26 cellular contexts compared by ENCODE assay signal in the genomic region with DNA sequence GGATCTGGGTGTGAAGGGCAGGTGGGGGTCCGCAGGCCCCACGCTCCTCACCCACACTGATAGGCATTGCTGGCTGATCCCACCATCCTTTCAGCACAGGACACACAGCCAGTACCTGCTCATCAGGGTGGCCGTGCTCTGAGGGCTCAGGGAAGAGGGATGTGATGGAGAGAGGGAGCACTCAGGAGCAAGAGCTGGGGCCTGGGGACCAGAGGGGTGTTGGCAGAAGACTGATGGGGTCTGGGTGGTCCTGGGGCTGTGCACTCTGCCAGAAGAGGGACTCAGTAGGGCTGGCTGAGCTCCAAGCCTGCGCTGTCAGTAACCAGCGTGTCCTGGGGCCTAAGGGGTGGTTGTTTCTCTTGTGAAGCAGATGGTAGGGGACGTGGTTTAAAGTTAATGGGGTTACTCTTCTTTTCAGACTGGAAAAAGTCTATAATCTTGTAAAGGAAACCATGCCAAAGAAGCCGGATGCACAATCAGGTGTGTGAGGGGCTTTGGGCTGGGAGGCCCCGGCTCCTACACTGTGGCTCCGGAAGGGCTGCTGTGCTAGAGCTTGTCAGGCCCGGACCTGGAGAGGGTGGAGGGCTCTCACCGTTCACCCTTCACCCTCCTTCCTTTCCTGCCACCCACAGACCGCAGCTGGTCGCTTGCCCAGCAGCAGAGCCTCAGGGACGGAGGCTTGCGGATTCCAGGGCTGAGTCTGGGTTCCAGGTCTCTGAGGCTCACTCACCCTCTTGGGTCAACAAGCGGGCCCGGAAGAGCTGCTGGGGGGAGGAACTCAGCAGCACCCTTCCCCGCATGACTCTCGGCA. TPM values are rescaled to one million over a fixed set of nuclear protein-coding genes. Genes with fewer than 3 reads are reported as not detected.
DNase-seq lines count a peak whose midpoint lies in the region; ATAC-seq and TF ChIP-seq lines count a peak whose summit lies in the region.
"Had no signal": no experiment of that assay in that cellular context is flagged by ENCODE, and none has a peak within 500 bp of the region (broad histone marks: within the 10 kb centered on the region; RNA-seq: fewer than 3 reads in every experiment).

No MANE protein-coding gene starts in this region.

- no peaks in the 10 kb centered on the region for H3K9me3 Mint-ChIP-seq in activated CD8-positive, alpha-beta T cell treated with anti-CD3 and anti-CD28 coated beads, Interleukin-2, amount 10 ng/mL, durations not matched to agents 7 days and 5 days (ENCODE audit: insufficient read depth)
- no peaks in the 10 kb centered on the region for H3K9me3 Mint-ChIP-seq in activated CD8-positive, alpha-beta T cell treated with anti-CD3 and anti-CD28 coated beads for 36 hours
- no peaks in the 10 kb centered on the region for H3K9me3 Mint-ChIP-seq in CD4-positive, alpha-beta T cell
- H3K9me3 Mint-ChIP-seq in activated naive CD8-positive, alpha-beta T cell treated with anti-CD3 and anti-CD28 coated beads for 36 hours: no peaks in the 10 kb centered on the region
- H3K9me3 Mint-ChIP-seq in nephron progenitor cell: no peaks in the 10 kb centered on the region
- H3K9me3 Mint-ChIP-seq: activated B cell treated with CpG ODN at 0.5 μM for 24 hours; stimulated activated naive CD8-positive, alpha-beta T cell treated with anti-CD3 and anti-CD28 coated beads, Interleukin-15, Interleukin-2, amounts not matched to agents 100 ng/mL and 50 ng/mL, for 24 hours had no signal

- H3K4me3 Mint-ChIP-seq in activated CD8-positive, alpha-beta T cell treated with anti-CD3 and anti-CD28 coated beads, Interleukin-2, amount 10 ng/mL, durations not matched to agents 7 days and 5 days: no peak overlapping the region
- no peak overlapping the region for H3K4me3 Mint-ChIP-seq in activated CD8-positive, alpha-beta T cell treated with anti-CD3 and anti-CD28 coated beads for 36 hours
- H3K4me3 Mint-ChIP-seq in CD4-positive, alpha-beta T cell: peak overlapping the region; percentile 48
- H3K4me3 Mint-ChIP-seq in activated naive CD8-positive, alpha-beta T cell treated with anti-CD3 and anti-CD28 coated beads for 36 hours: no peak overlapping the region
- no peak overlapping the region for H3K4me3 Mint-ChIP-seq in nephron progenitor cell
- H3K4me3 Mint-ChIP-seq: activated B cell treated with CpG ODN at 0.5 μM for 24 hours; stimulated activated naive CD8-positive, alpha-beta T cell treated with anti-CD3 and anti-CD28 coated beads, Interleukin-15, Interleukin-2, amounts not matched to agents 100 ng/mL and 50 ng/mL, for 24 hours had no signal

- DNase-seq in activated CD8-positive, alpha-beta T cell treated with anti-CD3 and anti-CD28 coated beads, Interleukin-2, amount 10 ng/mL, durations not matched to agents 7 days and 5 days: no peak
- no peak for DNase-seq in activated CD8-positive, alpha-beta T cell treated with anti-CD3 and anti-CD28 coated beads for 36 hours
- no peak for DNase-seq in CD4-positive, alpha-beta T cell
- DNase-seq in activated naive CD8-positive, alpha-beta T cell treated with anti-CD3 and anti-CD28 coated beads for 36 hours: no peak
- DNase-seq in nephron progenitor cell (no peak), nucleus accumbens (lab: John Stamatoyannopoulos, UW) (no peak), Kasumi-1 (lab: John Stamatoyannopoulos, UW) (no peak), SIG-M5 (lab: John Stamatoyannopoulos, UW) (no peak)
- DNase-seq: activated B cell treated with CpG ODN at 0.5 μM for 24 hours; activated effector memory CD4-positive, alpha-beta T cell treated with Interleukin-2 at 50 U/mL for 16 hours; AML-193; anterior cingulate cortex; COR-L47; dermis blood vessel endothelial cell; foreskin fibroblast; heart right ventricle; KG1; left lung; MV-4-11; NCI-H187; NCI-H69; T1000 had no signal

- no peak for ATAC-seq in activated CD8-positive, alpha-beta T cell treated with anti-CD3 and anti-CD28 coated beads, Interleukin-2, amount 10 ng/mL, durations not matched to agents 7 days and 5 days
- ATAC-seq in activated CD8-positive, alpha-beta T cell treated with anti-CD3 and anti-CD28 coated beads for 36 hours: no peak
- ATAC-seq in CD4-positive, alpha-beta T cell (ENCODE audit: poor library complexity): no peak
- ATAC-seq: HCT116, heart right ventricle, left lung had no signal

- no peaks in the 10 kb centered on the region for H3K27me3 Mint-ChIP-seq in activated CD8-positive, alpha-beta T cell treated with anti-CD3 and anti-CD28 coated beads, Interleukin-2, amount 10 ng/mL, durations not matched to agents 7 days and 5 days (ENCODE audit: low read depth)
- no peaks in the 10 kb centered on the region for H3K27me3 Mint-ChIP-seq in activated CD8-positive, alpha-beta T cell treated with anti-CD3 and anti-CD28 coated beads for 36 hours
- no peaks in the 10 kb centered on the region for H3K27me3 Mint-ChIP-seq in CD4-positive, alpha-beta T cell
- no peaks in the 10 kb centered on the region for H3K27me3 Mint-ChIP-seq in activated naive CD8-positive, alpha-beta T cell treated with anti-CD3 and anti-CD28 coated beads for 36 hours
- peaks cover 5% of the 10 kb centered on the region for H3K27me3 Mint-ChIP-seq in nephron progenitor cell (ENCODE audit: low read depth, poor library complexity)
- H3K27me3 Mint-ChIP-seq: activated B cell treated with CpG ODN at 0.5 μM for 24 hours; stimulated activated naive CD8-positive, alpha-beta T cell treated with anti-CD3 and anti-CD28 coated beads, Interleukin-15, Interleukin-2, amounts not matched to agents 100 ng/mL and 50 ng/mL, for 24 hours had no signal

- TF ChIP-seq CTCF in activated CD8-positive, alpha-beta T cell treated with anti-CD3 and anti-CD28 coated beads for 36 hours (IDR thresholded peaks at IDR 0.05): no peak
- no peak for TF ChIP-seq CTCF in CD4-positive, alpha-beta T cell (IDR thresholded peaks at IDR 0.05)
- TF ChIP-seq CTCF in nephron progenitor cell (IDR thresholded peaks at IDR 0.05): no peak

- peak overlapping the region; percentile 5 for H3K27ac Mint-ChIP-seq in activated CD8-positive, alpha-beta T cell treated with anti-CD3 and anti-CD28 coated beads, Interleukin-2, amount 10 ng/mL, durations not matched to agents 7 days and 5 days
- H3K27ac Mint-ChIP-seq in activated CD8-positive, alpha-beta T cell treated with anti-CD3 and anti-CD28 coated beads for 36 hours: no peak overlapping the region
- peak overlapping the region; percentile 52 for H3K27ac Mint-ChIP-seq in CD4-positive, alpha-beta T cell
- H3K27ac Mint-ChIP-seq in activated naive CD8-positive, alpha-beta T cell treated with anti-CD3 and anti-CD28 coated beads for 36 hours: peak overlapping the region; percentile 65
- peak overlapping the region; percentile 19 for H3K27ac Mint-ChIP-seq in nephron progenitor cell
- H3K27ac Mint-ChIP-seq: activated B cell treated with CpG ODN at 0.5 μM for 24 hours; stimulated activated naive CD8-positive, alpha-beta T cell treated with anti-CD3 and anti-CD28 coated beads, Interleukin-15, Interleukin-2, amounts not matched to agents 100 ng/mL and 50 ng/mL, for 24 hours had no signal

- CTCF ChIA-PET in activated CD8-positive, alpha-beta T cell treated with anti-CD3 and anti-CD28 coated beads, Interleukin-2, amount 10 ng/mL, durations not matched to agents 7 days and 5 days (lab: Charles Lee): interaction anchor here (0.7 kb wide), 1 partner anchor 11 kb away, joined by 3 read pairs; no protein-coding TSS in a partner anchor
- CTCF ChIA-PET in activated CD8-positive, alpha-beta T cell treated with anti-CD3 and anti-CD28 coated beads for 36 hours (lab: Charles Lee): no interaction called here
- CTCF ChIA-PET in CD4-positive, alpha-beta T cell (lab: Charles Lee): no interaction called here

- H3K36me3 Mint-ChIP-seq in activated CD8-positive, alpha-beta T cell treated with anti-CD3 and anti-CD28 coated beads, Interleukin-2, amount 10 ng/mL, durations not matched to agents 7 days and 5 days (ENCODE audit: low read depth): peaks cover 40% of the 10 kb centered on the region
- peaks cover 40% of the 10 kb centered on the region for H3K36me3 Mint-ChIP-seq in activated CD8-positive, alpha-beta T cell treated with anti-CD3 and anti-CD28 coated beads for 36 hours (ENCODE audit: low read depth)
- H3K36me3 Mint-ChIP-seq in CD4-positive, alpha-beta T cell (ENCODE audit: low read depth): peaks cover 86% of the 10 kb centered on the region
- H3K36me3 Mint-ChIP-seq in activated naive CD8-positive, alpha-beta T cell treated with anti-CD3 and anti-CD28 coated beads for 36 hours: peaks cover 24% of the 10 kb centered on the region
- H3K36me3 Mint-ChIP-seq in nephron progenitor cell (ENCODE audit: low read depth): peaks cover 3% of the 10 kb centered on the region

- H3K27me3 ChIP-seq in CD4-positive, alpha-beta T cell (ENCODE audit: control insufficient read depth, insufficient read depth, low read length): no peaks in the 10 kb centered on the region
- H3K27me3 ChIP-seq: cardiac muscle cell, heart right ventricle, left lung, tibial nerve had no signal

- POLR2A ChIA-PET in activated CD8-positive, alpha-beta T cell treated with anti-CD3 and anti-CD28 coated beads, Interleukin-2, amount 10 ng/mL, durations not matched to agents 7 days and 5 days (lab: Charles Lee): interaction anchor here (0.5 kb wide), 1 partner anchor 9 kb away, joined by 3 read pairs; no protein-coding TSS in a partner anchor
- POLR2A ChIA-PET in activated CD8-positive, alpha-beta T cell treated with anti-CD3 and anti-CD28 coated beads for 36 hours (lab: Charles Lee): interaction anchor here (1.0 kb wide), 2 partner anchors 10 to 12 kb away, joined by 4 read pairs; no protein-coding TSS in a partner anchor
- POLR2A ChIA-PET in CD4-positive, alpha-beta T cell (lab: Charles Lee): no interaction called here

- intact Hi-C loops in activated CD8-positive, alpha-beta T cell treated with anti-CD3 and anti-CD28 coated beads for 36 hours (cut with micrococcal nuclease): no loop called here
- intact Hi-C loops in CD4-positive, alpha-beta T cell (cut with DNase I, micrococcal nuclease): loop anchor here (5.0 kb wide), 4 partner anchors 32 to 768 kb away; partner anchors contain the start of gene CDR2 (in 1 of the 2)

- no peak overlapping the region for H3K27ac ChIP-seq in CD4-positive, alpha-beta T cell (ENCODE audit: low read depth, low read length)
- H3K27ac ChIP-seq: cardiac muscle cell, heart right ventricle, left lung, tibial nerve had no signal

- no peaks in the 10 kb centered on the region for H3K9me3 ChIP-seq in CD4-positive, alpha-beta T cell (ENCODE audit: control insufficient read depth, low read length)
- H3K9me3 ChIP-seq: heart right ventricle, left lung, tibial nerve had no signal

- no peaks in the 10 kb centered on the region for H3K4me1 Mint-ChIP-seq in activated CD8-positive, alpha-beta T cell treated with anti-CD3 and anti-CD28 coated beads, Interleukin-2, amount 10 ng/mL, durations not matched to agents 7 days and 5 days (ENCODE audit: low read depth)
- H3K4me1 Mint-ChIP-seq in activated CD8-positive, alpha-beta T cell treated with anti-CD3 and anti-CD28 coated beads for 36 hours (ENCODE audit: low read depth): peaks cover 3% of the 10 kb centered on the region
- H3K4me1 Mint-ChIP-seq in CD4-positive, alpha-beta T cell (ENCODE audit: low read depth): peaks cover 14% of the 10 kb centered on the region
- peaks cover 7% of the 10 kb centered on the region for H3K4me1 Mint-ChIP-seq in activated naive CD8-positive, alpha-beta T cell treated with anti-CD3 and anti-CD28 coated beads for 36 hours
- H3K4me1 Mint-ChIP-seq in nephron progenitor cell: no peaks in the 10 kb centered on the region
- H3K4me1 Mint-ChIP-seq: activated B cell treated with CpG ODN at 0.5 μM for 24 hours had no signal

RNA-seq across cellular contexts. Expression of gene POLR3E, which starts 27.8 kb away (rescaled TPM):
- 10 to 100 TPM; 43.8 to 49.9 TPM for total RNA-seq in activated CD8-positive, alpha-beta T cell treated with anti-CD3 and anti-CD28 coated beads, Interleukin-2, amount 10 ng/mL, durations not matched to agents 7 days and 5 days
- total RNA-seq in activated CD8-positive, alpha-beta T cell treated with anti-CD3 and anti-CD28 coated beads for 36 hours: 10 to 100 TPM; 66.9 to 67.9 TPM
- total RNA-seq in CD4-positive, alpha-beta T cell: 100 to 1,000 TPM; 239 to 242 TPM
- total RNA-seq in activated naive CD8-positive, alpha-beta T cell treated with anti-CD3 and anti-CD28 coated beads for 36 hours: 10 to 100 TPM; 94.3 to 95.8 TPM

RNA-seq across cellular contexts. Expression of gene CDR2, which starts 49.4 kb away (rescaled TPM):
- 10 to 100 TPM; 39.1 to 44.6 TPM for total RNA-seq in activated CD8-positive, alpha-beta T cell treated with anti-CD3 and anti-CD28 coated beads, Interleukin-2, amount 10 ng/mL, durations not matched to agents 7 days and 5 days
- total RNA-seq in activated CD8-positive, alpha-beta T cell treated with anti-CD3 and anti-CD28 coated beads for 36 hours: 10 to 100 TPM; 34.7 to 37.6 TPM
- total RNA-seq in CD4-positive, alpha-beta T cell: 100 to 1,000 TPM; 104 to 113 TPM
- 10 to 100 TPM; 31.6 to 34.7 TPM for total RNA-seq in activated naive CD8-positive, alpha-beta T cell treated with anti-CD3 and anti-CD28 coated beads for 36 hours
